In genomic region chr19:29255912-29256311, GRCh38 we compare ENCODE assay signal across 31 cellular contexts.
"Had no signal": no experiment of that assay in that cellular context is flagged by ENCODE, and none has a peak within 500 bp of the region (broad histone marks: within the 10 kb centered on the region; RNA-seq: fewer than 3 reads in every experiment).

No MANE protein-coding gene starts in this region.

- H3K27me3 ChIP-seq: adrenal gland, body of pancreas, brain microvascular endothelial cell, breast epithelium had no signal

- H3K4me3 ChIP-seq: adrenal gland, body of pancreas, breast epithelium had no signal

- H3K27ac ChIP-seq: adrenal gland, body of pancreas, brain microvascular endothelial cell, breast epithelium, VCaP had no signal

- H3K36me3 ChIP-seq: adrenal gland, brain microvascular endothelial cell, breast epithelium had no signal

- DNase-seq: activated B cell treated with CpG ODN at 0.5 μM for 24 hours; activated CD4-positive, alpha-beta memory T cell treated with anti-CD3 and anti-CD28 coated beads for 36 hours; activated CD4-positive, alpha-beta T cell treated with anti-CD3 and anti-CD28 coated beads for 4 hours; activated CD4-positive, alpha-beta T cell treated with anti-CD3 and anti-CD28 coated beads, Interleukin-2, amount 10 ng/mL, durations not matched to agents 24 days and 14 days; activated CD4-positive, alpha-beta T cell treated with anti-CD3 and anti-CD28 coated beads, Interleukin-2, amount 50 U/mL, for 1 hour; activated CD4-positive, alpha-beta T cell treated with anti-CD3 and anti-CD28 coated beads, Interleukin-2, amount 50 U/mL, for 4 hours; activated CD4-positive, CD25-positive, alpha-beta regulatory T cell treated with anti-CD3 and anti-CD28 coated beads, Interleukin-2, amount 50 U/mL, for 72 hours; activated CD8-positive, alpha-beta memory T cell treated with anti-CD3 and anti-CD28 coated beads, Interleukin-2, amount 50 U/mL, for 4 hours; activated CD8-positive, alpha-beta T cell treated with anti-CD3 and anti-CD28 coated beads for 36 hours; activated effector memory CD4-positive, alpha-beta T cell treated with anti-CD3 and anti-CD28 coated beads, Interleukin-2, amount 50 U/mL, for 16 hours; activated gamma-delta T cell treated with Interleukin-2 at 50 U/mL for 16 hours; activated naive CD4-positive, alpha-beta T cell; activated naive CD4-positive, alpha-beta T cell treated with anti-CD3 and anti-CD28 coated beads for 36 hours; activated naive CD4-positive, alpha-beta T cell treated with anti-CD3 and anti-CD28 coated beads, Interleukin-2, amount 50 U/mL, for 16 hours; activated naive CD8-positive, alpha-beta T cell treated with anti-CD3 and anti-CD28 coated beads for 36 hours; activated T-cell treated with anti-CD3 and anti-CD28 coated beads for 4 hours; activated T-cell treated with anti-CD3 and anti-CD28 coated beads, Interleukin-2, amount 50 U/mL, for 1 hour; activated T-cell treated with anti-CD3 and anti-CD28 coated beads, Interleukin-2, amount 50 U/mL, for 4 hours; activated T-cell treated with anti-CD3 and anti-CD28 coated beads, Interleukin-2, amount 50 U/mL, for 72 hours; amniotic stem cell; aorta; body of pancreas; brain microvascular endothelial cell; caudate nucleus; cerebellar nuclear complex; T-helper 1 cell; T-helper 2 cell; T-helper 9 cell had no signal

- H3K9me3 ChIP-seq: adrenal gland, body of pancreas, breast epithelium had no signal

- H3K4me1 ChIP-seq: adrenal gland, body of pancreas, breast epithelium had no signal
